In genomic region chr9:72576087-72576486, GRCh38 we compare ENCODE assay signal across 22 cellular contexts. TPM values are rescaled to one million over a fixed set of nuclear protein-coding genes. Genes with fewer than 3 reads are reported as not detected.
DNase-seq lines count a peak whose midpoint lies in the region; ATAC-seq and TF ChIP-seq lines count a peak whose summit lies in the region.
"Had no signal": no experiment of that assay in that cellular context is flagged by ENCODE, and none has a peak within 500 bp of the region (broad histone marks: within the 10 kb centered on the region; RNA-seq: fewer than 3 reads in every experiment).

No MANE protein-coding gene starts in this region.

- H3K4me1 ChIP-seq in GM23248 (ENCODE audit: insufficient read depth) (peaks cover 54% of the 10 kb centered on the region), PC-9 (replicated peaks; ENCODE audit: insufficient read depth) (peaks cover 82% of the 10 kb centered on the region), foreskin keratinocyte (peaks cover 50% of the 10 kb centered on the region)

- H3K9me2 ChIP-seq in GM23248 (ENCODE audit: insufficient read depth) (no peaks in the 10 kb centered on the region), PC-9 (ENCODE audit: insufficient read depth) (no peaks in the 10 kb centered on the region)

- no peaks in the 10 kb centered on the region for H3K4me1 Mint-ChIP-seq in stimulated activated memory B cell treated with anti-CD40 and anti-IgM and Interleukin-4, amounts not matched to agents 10 μg/mL and 1 μg/mL and 100 μg/mL, for 72 hours

- H3K27ac ChIP-seq in GM23248 (peak overlapping the region; percentile 72; the same call in 1 of the 2 replicates), PC-9 (peak overlapping the region; percentile 95), foreskin keratinocyte (peak overlapping the region; percentile 77)
- H3K27ac ChIP-seq: thoracic aorta had no signal

- H3K36me3 ChIP-seq in GM23248 (ENCODE audit: low read depth), result no peaks in the 10 kb centered on the region
- no peaks in the 10 kb centered on the region for H3K36me3 ChIP-seq in PC-9 (ENCODE audit: low read depth)
- H3K36me3 ChIP-seq: thoracic aorta had no signal

- in situ Hi-C loops in GM23248 (cut with MboI), result no loop called here

- no peak overlapping the region for H3K4me3 ChIP-seq in GM23248
- H3K4me3 ChIP-seq in PC-9, result no peak overlapping the region
- H3K4me3 ChIP-seq: mucosa of descending colon, thoracic aorta had no signal

- 96 to 100% methylated on average over 2 of the region's 2 CpGs for WGBS in GM23248 (ENCODE audit: low coverage in 1 of 2, low lambda C conversion rate in 2 of 2, missing lambda C conversion rate in 2 of 2), 2 experiments

- H3K4me3 Mint-ChIP-seq in stimulated activated memory B cell treated with anti-CD40 and anti-IgM and Interleukin-4, amounts not matched to agents 10 μg/mL and 1 μg/mL and 100 μg/mL, for 72 hours, result no peak overlapping the region
- H3K4me3 Mint-ChIP-seq: activated CD4-positive, alpha-beta T cell treated with anti-CD3 and anti-CD28 coated beads for 36 hours; activated naive CD8-positive, alpha-beta T cell; activated T-helper 1 cell treated with anti-CD3 and anti-CD28 coated beads, Interleukin-12 subunit alpha, Interleukin-12 subunit beta, Interleukin-2, Interleukin-4 antibody, amounts not matched to agents 30 ng/mL and 10 ng/mL and 1 ng/mL, durations not matched to agents 14 hours and 24 hours and 36 hours had no signal

- H3K9me3 Mint-ChIP-seq in stimulated activated memory B cell treated with anti-CD40 and anti-IgM and Interleukin-4, amounts not matched to agents 10 μg/mL and 1 μg/mL and 100 μg/mL, for 72 hours, result no peaks in the 10 kb centered on the region
- H3K9me3 Mint-ChIP-seq: activated T-helper 1 cell treated with anti-CD3 and anti-CD28 coated beads, Interleukin-12 subunit alpha, Interleukin-12 subunit beta, Interleukin-2, Interleukin-4 antibody, amounts not matched to agents 30 ng/mL and 10 ng/mL and 1 ng/mL, durations not matched to agents 14 hours and 24 hours and 36 hours had no signal

- intact Hi-C loops in PC-9 (cut with micrococcal nuclease; ENCODE audit: unreplicated experiment), result loop anchor here (5.0 to 10.0 kb wide), 5 partner anchors 99 to 601 kb away; partner anchors contain the start of gene GDA

- peaks cover 8% of the 10 kb centered on the region for H3K27me3 Mint-ChIP-seq in stimulated activated memory B cell treated with anti-CD40 and anti-IgM and Interleukin-4, amounts not matched to agents 10 μg/mL and 1 μg/mL and 100 μg/mL, for 72 hours
- H3K27me3 Mint-ChIP-seq: activated naive CD8-positive, alpha-beta T cell had no signal

- POLR2A ChIA-PET in PC-9 (lab: Charles Lee; ENCODE audit: unreplicated experiment), result interaction anchor here (0.7 to 3.7 kb wide), 3 partner anchors 22 to 214 kb away, joined by 3 to 49 read pairs (median 4); no protein-coding TSS in a partner anchor

- CTCF ChIA-PET in PC-9 (lab: Charles Lee), result interaction anchor here (0.6 kb wide), 1 partner anchor 230 kb away, joined by 3 read pairs; no protein-coding TSS in a partner anchor

- H3K27me3 ChIP-seq in GM23248 (replicated peaks; ENCODE audit: insufficient read depth) (no peaks in the 10 kb centered on the region), PC-9 (ENCODE audit: insufficient read depth, low read depth) (no peaks in the 10 kb centered on the region), foreskin keratinocyte (no peaks in the 10 kb centered on the region)

- H3K9ac ChIP-seq in GM23248, result no peak overlapping the region

- DNase-seq in GM23248 (no peak), PC-9 (no peak), foreskin keratinocyte (no peak), SKM-1 (lab: John Stamatoyannopoulos, UW; ENCODE audit: unreplicated experiment) (no peak)
- no peak for DNase-seq in activated CD4-positive, CD25-positive, alpha-beta regulatory T cell (lab: John Stamatoyannopoulos, UW)
- DNase-seq: activated CD4-positive, alpha-beta T cell treated with anti-CD3 and anti-CD28 coated beads for 36 hours; DMS79; effector memory CD4-positive, alpha-beta T cell; Karpas-422; mucosa of descending colon; NCI-H1092; NCI-H2081; NCI-H510A; RPMI8226; SW 1271 had no signal

- BruUV-seq in PC-9 (replicated peaks; lab: Mats Ljungman, UMichigan), result no TSS peak

- ATAC-seq in foreskin keratinocyte (no peak), HG03571 (IDR thresholded peaks at IDR 0.05; ENCODE audit: unreplicated experiment) (no peak)
- peak; percentile 46 for ATAC-seq in stimulated activated memory B cell treated with anti-CD40 and anti-IgM and Interleukin-4, amounts not matched to agents 10 μg/mL and 1 μg/mL and 100 μg/mL, for 72 hours
- ATAC-seq: mucosa of descending colon had no signal

- no peak overlapping the region for H3K27ac Mint-ChIP-seq in stimulated activated memory B cell treated with anti-CD40 and anti-IgM and Interleukin-4, amounts not matched to agents 10 μg/mL and 1 μg/mL and 100 μg/mL, for 72 hours
- H3K27ac Mint-ChIP-seq: activated CD4-positive, alpha-beta T cell treated with anti-CD3 and anti-CD28 coated beads for 36 hours; activated naive CD8-positive, alpha-beta T cell; activated T-helper 1 cell treated with anti-CD3 and anti-CD28 coated beads, Interleukin-12 subunit alpha, Interleukin-12 subunit beta, Interleukin-2, Interleukin-4 antibody, amounts not matched to agents 30 ng/mL and 10 ng/mL and 1 ng/mL, durations not matched to agents 14 hours and 24 hours and 36 hours had no signal

- no peak overlapping the region for H3K4me2 ChIP-seq in GM23248 (ENCODE audit: unreplicated experiment)
- H3K4me2 ChIP-seq in PC-9, result peak overlapping the region; percentile 75

- H3F3A ChIP-seq in GM23248 (ENCODE audit: insufficient read depth) (peaks cover 52% of the 10 kb centered on the region), PC-9 (ENCODE audit: insufficient read depth, low read depth) (peaks cover 52% of the 10 kb centered on the region)

- H2AFZ ChIP-seq in GM23248 (no peak overlapping the region), PC-9 (no peak overlapping the region)

- H4K20me1 ChIP-seq in GM23248 (ENCODE audit: insufficient read depth) (no peaks in the 10 kb centered on the region), PC-9 (ENCODE audit: insufficient read depth) (no peaks in the 10 kb centered on the region)

- H3K36me3 Mint-ChIP-seq in stimulated activated memory B cell treated with anti-CD40 and anti-IgM and Interleukin-4, amounts not matched to agents 10 μg/mL and 1 μg/mL and 100 μg/mL, for 72 hours, result no peaks in the 10 kb centered on the region
- H3K36me3 Mint-ChIP-seq: activated naive CD8-positive, alpha-beta T cell had no signal

- no peaks in the 10 kb centered on the region for H3K79me2 ChIP-seq in GM23248 (ENCODE audit: insufficient read depth)
- peaks cover 8% of the 10 kb centered on the region; the same call in 1 of the 2 replicates for H3K79me2 ChIP-seq in PC-9 (ENCODE audit: low read depth)

- no peaks in the 10 kb centered on the region for H3K9me3 ChIP-seq in GM23248 (ENCODE audit: low read depth)
- H3K9me3 ChIP-seq in PC-9 (ENCODE audit: insufficient read depth, low read depth), result no peaks in the 10 kb centered on the region
- H3K9me3 ChIP-seq: mucosa of descending colon, thoracic aorta had no signal

- TF ChIP-seq CTCF in PC-9 (conservative IDR thresholded peaks at IDR 0.05) (no peak), foreskin keratinocyte (conservative IDR thresholded peaks at IDR 0.05) (no peak)

RNA-seq across cellular contexts. Expression of gene TMC1, which starts 54.7 kb away (rescaled TPM):
- total RNA-seq in GM23248 (2014; rRNA removed; shearing (Covaris generic)), result 2.4 TPM in 1 of 2 replicates, not detected in the other
- polyA plus RNA-seq in GM23248 (2016; fragmentation: Nextera tagmentation; extraction: Ambion mirVana) (0.32 and 0.45 TPM in 2 replicates), foreskin keratinocyte (not detected in 2 replicates)
- total RNA-seq in PC-9 (2021) (5.5 and 9.0 TPM in 2 replicates), foreskin keratinocyte (not detected in 2 replicates)
- total RNA-seq: activated CD4-positive, alpha-beta T cell treated with anti-CD3 and anti-CD28 coated beads for 36 hours; activated T-helper 1 cell treated with anti-CD3 and anti-CD28 coated beads, Interleukin-12 subunit alpha, Interleukin-12 subunit beta, Interleukin-2, Interleukin-4 antibody, amounts not matched to agents 30 ng/mL and 10 ng/mL and 1 ng/mL, durations not matched to agents 14 hours and 24 hours and 36 hours; chondrocyte; liver; thoracic aorta had no signal
